In the genomic region with DNA sequence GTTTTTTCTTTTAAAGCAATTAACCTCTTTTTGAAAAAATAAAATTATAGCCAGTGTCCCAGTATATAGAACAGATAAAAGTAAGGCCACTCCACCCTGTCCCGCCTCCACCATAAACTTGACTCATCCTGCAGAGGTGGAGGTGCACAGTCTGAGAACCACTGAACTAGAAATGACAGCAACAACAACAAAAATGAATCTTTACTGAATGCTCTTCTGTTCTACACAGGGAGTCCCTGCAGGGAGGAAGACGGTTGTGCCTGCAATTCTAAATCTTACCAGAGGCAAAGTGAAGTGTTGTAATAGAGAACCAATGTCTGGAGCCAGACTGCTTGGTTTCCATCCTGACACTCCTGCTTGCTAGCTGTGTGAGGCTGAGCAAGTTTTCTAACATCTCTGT, we compare ENCODE assay signal across 27 cellular contexts.
DNase-seq lines count a peak whose midpoint lies in the region; ATAC-seq and TF ChIP-seq lines count a peak whose summit lies in the region.
"Had no signal": no experiment of that assay in that cellular context is flagged by ENCODE, and none has a peak within 500 bp of the region (broad histone marks: within the 10 kb centered on the region; RNA-seq: fewer than 3 reads in every experiment).

No MANE protein-coding gene starts in this region.

- H3K36me3 Mint-ChIP-seq in neural crest cell (ENCODE audit: low read depth) = no peaks in the 10 kb centered on the region
- H3K36me3 Mint-ChIP-seq: activated naive CD8-positive, alpha-beta T cell treated with anti-CD3 and anti-CD28 coated beads for 36 hours; CD14-positive monocyte; naive thymus-derived CD8-positive, alpha-beta T cell; stimulated activated naive B cell treated with anti-CD40 and anti-IgM and Interleukin-4, amounts not matched to agents 10 μg/mL and 1 μg/mL and 100 μg/mL, for 72 hours; WTC11 had no signal

- H3K9me3 Mint-ChIP-seq in neural crest cell = no peaks in the 10 kb centered on the region
- H3K9me3 Mint-ChIP-seq: activated naive CD8-positive, alpha-beta T cell treated with anti-CD3 and anti-CD28 coated beads for 36 hours; stimulated activated naive B cell treated with anti-CD40 and anti-IgM and Interleukin-4, amounts not matched to agents 10 μg/mL and 1 μg/mL and 100 μg/mL, for 72 hours; T-helper 2 cell treated with Interferon-gamma antibody and Interleukin-4, amounts not matched to agents 5 μg/mL and 100 μg/mL, for 36 hours had no signal

- peak; percentile 38 for TF ChIP-seq CTCF in choroid plexus epithelial cell (conservative IDR thresholded peaks at IDR 0.05; ENCODE audit: low read depth, low read length)
- TF ChIP-seq CTCF in neural crest cell (conservative IDR thresholded peaks at IDR 0.05) = peak; percentile 38

- ATAC-seq in HG02870 (IDR thresholded peaks at IDR 0.05; ENCODE audit: unreplicated experiment) = no peak
- ATAC-seq: naive thymus-derived CD8-positive, alpha-beta T cell; stimulated activated naive B cell treated with anti-CD40 and anti-IgM and Interleukin-4, amounts not matched to agents 10 μg/mL and 1 μg/mL and 100 μg/mL, for 72 hours; WTC11 had no signal

- DNase-seq in COLO829 (ENCODE audit: low spot score) (peak; percentile 63), NAMALWA (ENCODE audit: low spot score) (peak; percentile 4), choroid plexus epithelial cell (ENCODE audit: low read depth) (peak; percentile 48), neural crest cell (ENCODE audit: low read depth, low spot score) (no peak)
- no peak for DNase-seq in effector CD4-positive, alpha-beta T cell
- no peak for DNase-seq in stimulated activated CD4-positive, alpha-beta T cell treated with anti-CD3 and anti-CD28 coated beads, Interleukin-15, amount 100 ng/mL, for 24 hours
- DNase-seq: activated naive CD8-positive, alpha-beta T cell treated with anti-CD3 and anti-CD28 coated beads for 36 hours; dorsolateral prefrontal cortex; foreskin fibroblast; left ventricle myocardium inferior; naive thymus-derived CD8-positive, alpha-beta T cell; NCI-H1092; NCI-H1930; NCI-H2227 treated with DMSO at 0.1 percent for 48 hours; NCI-H69; RPMI8226; SK-N-SH; spleen; stimulated activated CD4-positive, alpha-beta T cell treated with anti-CD3 and anti-CD28 coated beads, Interleukin-4, amount 100 ng/mL, for 1 hour; stimulated activated naive B cell treated with anti-CD40 and anti-IgM and Interleukin-4, amounts not matched to agents 10 μg/mL and 1 μg/mL and 100 μg/mL, for 72 hours had no signal

- H3K4me1 Mint-ChIP-seq in neural crest cell = peaks cover 5% of the 10 kb centered on the region
- H3K4me1 Mint-ChIP-seq: activated naive CD8-positive, alpha-beta T cell treated with anti-CD3 and anti-CD28 coated beads for 36 hours; central memory CD8-positive, alpha-beta T cell; naive thymus-derived CD8-positive, alpha-beta T cell; stimulated activated naive B cell treated with anti-CD40 and anti-IgM and Interleukin-4, amounts not matched to agents 10 μg/mL and 1 μg/mL and 100 μg/mL, for 72 hours; WTC11 had no signal

- H3K4me3 ChIP-seq in choroid plexus epithelial cell (ENCODE audit: low read depth, low read length) = no peak overlapping the region
- H3K4me3 ChIP-seq: ascending aorta, dorsolateral prefrontal cortex, left ventricle myocardium inferior, spleen, suprapubic skin had no signal

- no peak overlapping the region for H3K27ac Mint-ChIP-seq in neural crest cell (ENCODE audit: unreplicated experiment)
- H3K27ac Mint-ChIP-seq: activated naive CD8-positive, alpha-beta T cell treated with anti-CD3 and anti-CD28 coated beads for 36 hours; CD14-positive monocyte; naive thymus-derived CD8-positive, alpha-beta T cell; stimulated activated naive B cell treated with anti-CD40 and anti-IgM and Interleukin-4, amounts not matched to agents 10 μg/mL and 1 μg/mL and 100 μg/mL, for 72 hours; T-helper 2 cell treated with Interferon-gamma antibody and Interleukin-4, amounts not matched to agents 5 μg/mL and 100 μg/mL, for 36 hours; WTC11 had no signal

- H3K27me3 Mint-ChIP-seq in neural crest cell (ENCODE audit: low read depth) = no peaks in the 10 kb centered on the region
- H3K27me3 Mint-ChIP-seq: activated naive CD8-positive, alpha-beta T cell treated with anti-CD3 and anti-CD28 coated beads for 36 hours had no signal

- no peak overlapping the region for H3K4me3 Mint-ChIP-seq in neural crest cell
- H3K4me3 Mint-ChIP-seq: activated naive CD8-positive, alpha-beta T cell treated with anti-CD3 and anti-CD28 coated beads for 36 hours; CD14-positive monocyte; central memory CD8-positive, alpha-beta T cell; naive thymus-derived CD8-positive, alpha-beta T cell; stimulated activated naive B cell treated with anti-CD40 and anti-IgM and Interleukin-4, amounts not matched to agents 10 μg/mL and 1 μg/mL and 100 μg/mL, for 72 hours; T-helper 2 cell treated with Interferon-gamma antibody and Interleukin-4, amounts not matched to agents 5 μg/mL and 100 μg/mL, for 36 hours; WTC11 had no signal

Comparison
In these comparisons a context has a peak if more than half of its experiments do, and no peak if none do; other contexts are left out.
1. DNase-seq: peak in COLO829 (single experiment), NAMALWA (single experiment) and choroid plexus epithelial cell (single experiment); none in neural crest cell (single experiment), effector CD4-positive, alpha-beta T cell (single experiment) and stimulated activated CD4-positive, alpha-beta T cell treated with anti-CD3 and anti-CD28 coated beads, Interleukin-15, amount 100 ng/mL, for 24 hours (single experiment).